8 cellular contexts compared by ENCODE assay signal in genomic region chr6:2222275-2222842, GRCh38. TPM values are rescaled to one million over a fixed set of nuclear protein-coding genes. Genes with fewer than 3 reads are reported as not detected.
DNase-seq lines count a peak whose midpoint lies in the region; ATAC-seq and TF ChIP-seq lines count a peak whose summit lies in the region.

No MANE protein-coding gene starts in this region.

- no peaks in the 10 kb centered on the region for H3K36me3 Mint-ChIP-seq in osteocyte (ENCODE audit: unreplicated experiment)

- no peaks in the 10 kb centered on the region for H3K27me3 Mint-ChIP-seq in osteocyte (ENCODE audit: unreplicated experiment)

- peak overlapping the region; percentile 64 for H3K4me3 Mint-ChIP-seq in osteocyte (ENCODE audit: unreplicated experiment)

- H3K4me1 Mint-ChIP-seq in osteocyte (ENCODE audit: unreplicated experiment), result peaks cover 18% of the 10 kb centered on the region

- H3K9me3 ChIP-seq in MG63, result no peaks in the 10 kb centered on the region

- no peaks in the 10 kb centered on the region for H3K36me3 ChIP-seq in MG63

- H3K9me3 Mint-ChIP-seq in osteocyte (ENCODE audit: unreplicated experiment), result no peaks in the 10 kb centered on the region

- TF ChIP-seq CTCF in GM12865 (IDR thresholded peaks at IDR 0.05; ENCODE audit: insufficient read depth, low read depth, low read length, missing control alignments) (no peak), choroid plexus epithelial cell (conservative IDR thresholded peaks at IDR 0.05; ENCODE audit: low read depth, low read length) (no peak), osteocyte (IDR thresholded peaks at IDR 0.05) (no peak)

- peak overlapping the region; percentile 60 for H3K27ac Mint-ChIP-seq in osteocyte (ENCODE audit: unreplicated experiment)

- no peaks in the 10 kb centered on the region for H3K27me3 ChIP-seq in MG63

- no peak for ATAC-seq in sciatic nerve

- peak overlapping the region; percentile 74 for H3K4me3 ChIP-seq in GM12865 (ENCODE audit: low read depth, low read length)
- peak overlapping the region; percentile 47 for H3K4me3 ChIP-seq in MG63
- H3K4me3 ChIP-seq in choroid plexus epithelial cell (ENCODE audit: low read depth, low read length), result peak overlapping the region; percentile 55

- intact Hi-C loops in sciatic nerve (cut with DNase I), result no loop called here

- DNase-seq in GM12865 (ENCODE audit: low read depth) (no peak), MG63 (no peak), choroid plexus epithelial cell (ENCODE audit: low read depth) (no peak), osteocyte (ENCODE audit: extremely low spot score, unreplicated experiment) (no peak), sciatic nerve (ENCODE audit: low spot score) (no peak), NCI-H2196 treated with DMSO at 0.1 percent for 48 hours (lab: John Stamatoyannopoulos, UW; ENCODE audit: unreplicated experiment) (no peak)
- DNase-seq in stimulated activated CD4-positive, alpha-beta T cell treated with anti-CD3 and anti-CD28 coated beads, Interleukin-12 subunit alpha, Interleukin-12 subunit beta, amount 100 ng/mL, for 4 hours, result no peak
- DNase-seq in activated effector memory CD4-positive, alpha-beta T cell treated with Interleukin-2 at 50 U/mL for 16 hours, result no peak

RNA-seq across cellular contexts. Expression of gene GMDS, which starts 23.0 kb away (rescaled TPM):
- 0.22 and 1.8 TPM in 2 replicates for total RNA-seq in MG63 (2014; rRNA removed; shearing (Covaris generic); ENCODE audit: low replicate concordance)
- total RNA-seq in osteocyte (30.7 and 30.9 TPM in 2 replicates), sciatic nerve (31.4 TPM)

Comparison
In these comparisons a context has a peak if more than half of its experiments do, and no peak if none do; other contexts are left out.
1. RNA of gene GMDS, which starts 23.0 kb away (total RNA-seq): 31.4 TPM in sciatic nerve (single experiment) and 30.7 to 30.9 TPM in osteocyte; 0.22 to 1.8 TPM in MG63; every median in the first group is over 10 times any median in the second.
2. Peak in every context shown above with its lines, with median percentiles within 50 percentile points of each other: H3K4me3 ChIP-seq.